9 cellular contexts compared by ENCODE assay signal in genomic region chr3:18223591-18224338, GRCh38.
A peak's percentile ranks its signal among the peaks of the same experiment; 100 is the strongest.
DNase-seq lines count a peak whose midpoint lies in the region; ATAC-seq lines count a peak whose summit lies in the region.
"Had no signal": no experiment of that assay in that cellular context is flagged by ENCODE, and none has a peak within 500 bp of the region (broad histone marks: within the 10 kb centered on the region; RNA-seq: fewer than 3 reads in every experiment).

No MANE protein-coding gene starts in this region.

- H3K9ac ChIP-seq in BLaER1 treated with 17β-estradiol and CSF1 and Interleukin-3, amounts not matched to agents 10 nM and 100 nM: peak overlapping the region in 9 of 11 experiments; percentile 59 to 84 (median 81); a peak in 18 of 22 replicates

- no peaks in the 10 kb centered on the region for H4K20me1 ChIP-seq in BLaER1 treated with 17β-estradiol and CSF1 and Interleukin-3, amounts not matched to agents 10 nM and 100 nM

- peaks cover 0 to 5% (median 0%) of the 10 kb centered on the region in 11 experiments; a peak in 2 of 22 replicates for H3K36me3 ChIP-seq in BLaER1 treated with 17β-estradiol and CSF1 and Interleukin-3, amounts not matched to agents 10 nM and 100 nM
- no peaks in the 10 kb centered on the region for H3K36me3 ChIP-seq in MG63

- peaks cover 26 to 91% (median 81%) of the 10 kb centered on the region in 10 experiments for H3K4me1 ChIP-seq in BLaER1 treated with 17β-estradiol and CSF1 and Interleukin-3, amounts not matched to agents 10 nM and 100 nM

- peak; percentile 7 for DNase-seq in GM19240 (ENCODE audit: insufficient read length, low spot score)
- DNase-seq in SIG-M5 (lab: John Stamatoyannopoulos, UW): peak; percentile 46
- DNase-seq in stimulated activated naive CD4-positive, alpha-beta T cell treated with Interleukin-2 at 50 U/mL for 16 hours (lab: John Stamatoyannopoulos, UW): no peak
- no peak for DNase-seq in stimulated activated CD4-positive, alpha-beta T cell treated with anti-CD3 and anti-CD28 coated beads, Interleukin-15, amount 100 ng/mL, for 24 hours
- no peak for DNase-seq in MG63
- DNase-seq in T-helper 2 cell: no peak

- H3K4me3 ChIP-seq in BLaER1 treated with 17β-estradiol and CSF1 and Interleukin-3, amounts not matched to agents 10 nM and 100 nM: peak overlapping the region in 9 of 10 experiments; percentile 3 to 52 (median 36); a peak in 15 of 20 replicates
- no peak overlapping the region for H3K4me3 ChIP-seq in MG63

- peak overlapping the region; percentile 5 to 96 (median 92); a peak in 20 of 22 replicates for H3K27ac ChIP-seq in BLaER1 treated with 17β-estradiol and CSF1 and Interleukin-3, amounts not matched to agents 10 nM and 100 nM

- H3K4me2 ChIP-seq in BLaER1 treated with 17β-estradiol and CSF1 and Interleukin-3, amounts not matched to agents 10 nM and 100 nM: peak overlapping the region; percentile 70 to 91 (median 85)

- peaks cover 0 to 19% (median 6%) of the 10 kb centered on the region in 11 experiments; a peak in 10 of 22 replicates for H3K9me3 ChIP-seq in BLaER1 treated with 17β-estradiol and CSF1 and Interleukin-3, amounts not matched to agents 10 nM and 100 nM (replicated peaks in 1 of 11)
- H3K9me3 ChIP-seq in MG63: no peaks in the 10 kb centered on the region

- ATAC-seq in HG03095 (IDR thresholded peaks at IDR 0.05; ENCODE audit: unreplicated experiment): peak; percentile 98
- ATAC-seq: Panc1 had no signal

- no peaks in the 10 kb centered on the region for H3K27me3 ChIP-seq in BLaER1 treated with 17β-estradiol and CSF1 and Interleukin-3, amounts not matched to agents 10 nM and 100 nM
- no peaks in the 10 kb centered on the region for H3K27me3 ChIP-seq in MG63

Comparison
In these comparisons a context has a peak if more than half of its experiments do, and no peak if none do; other contexts are left out.
1. DNase-seq: peak in GM19240 (single experiment) and SIG-M5 (single experiment); none in stimulated activated naive CD4-positive, alpha-beta T cell treated with Interleukin-2 at 50 U/mL for 16 hours (single experiment), stimulated activated CD4-positive, alpha-beta T cell treated with anti-CD3 and anti-CD28 coated beads, Interleukin-15, amount 100 ng/mL, for 24 hours (single experiment), MG63 (single experiment) and T-helper 2 cell (0 of 5).